Comparison of ENCODE assay signal across 1 cellular context in genomic region chr12:24280085-24280842, GRCh38.
TF ChIP-seq lines count a peak whose summit lies in the region.

No MANE protein-coding gene starts in this region.

TF ChIP-seq in GM23338, 12 proteins besides CTCF, POLR2A, EP300 and RAD21 (continued from another document):
- TF ChIP-seq REST (IDR thresholded peaks at IDR 0.05; ENCODE audit: unreplicated experiment) (no peak), ETS1 (IDR thresholded peaks at IDR 0.05) (no peak), JUNB (IDR thresholded peaks at IDR 0.05; ENCODE audit: unreplicated experiment) (no peak), STAT1 (IDR thresholded peaks at IDR 0.05; ENCODE audit: unreplicated experiment) (no peak)
